In genomic region chr10:12333382-12334185, GRCh38 we compare ENCODE assay signal across 2 cellular contexts.
TF ChIP-seq lines count a peak whose summit lies in the region.

No MANE protein-coding gene starts in this region.

TF ChIP-seq in Ishikawa, 13 proteins besides CTCF, POLR2A, EP300 and RAD21 (continued from another document):
- TF ChIP-seq, protein P1, sequence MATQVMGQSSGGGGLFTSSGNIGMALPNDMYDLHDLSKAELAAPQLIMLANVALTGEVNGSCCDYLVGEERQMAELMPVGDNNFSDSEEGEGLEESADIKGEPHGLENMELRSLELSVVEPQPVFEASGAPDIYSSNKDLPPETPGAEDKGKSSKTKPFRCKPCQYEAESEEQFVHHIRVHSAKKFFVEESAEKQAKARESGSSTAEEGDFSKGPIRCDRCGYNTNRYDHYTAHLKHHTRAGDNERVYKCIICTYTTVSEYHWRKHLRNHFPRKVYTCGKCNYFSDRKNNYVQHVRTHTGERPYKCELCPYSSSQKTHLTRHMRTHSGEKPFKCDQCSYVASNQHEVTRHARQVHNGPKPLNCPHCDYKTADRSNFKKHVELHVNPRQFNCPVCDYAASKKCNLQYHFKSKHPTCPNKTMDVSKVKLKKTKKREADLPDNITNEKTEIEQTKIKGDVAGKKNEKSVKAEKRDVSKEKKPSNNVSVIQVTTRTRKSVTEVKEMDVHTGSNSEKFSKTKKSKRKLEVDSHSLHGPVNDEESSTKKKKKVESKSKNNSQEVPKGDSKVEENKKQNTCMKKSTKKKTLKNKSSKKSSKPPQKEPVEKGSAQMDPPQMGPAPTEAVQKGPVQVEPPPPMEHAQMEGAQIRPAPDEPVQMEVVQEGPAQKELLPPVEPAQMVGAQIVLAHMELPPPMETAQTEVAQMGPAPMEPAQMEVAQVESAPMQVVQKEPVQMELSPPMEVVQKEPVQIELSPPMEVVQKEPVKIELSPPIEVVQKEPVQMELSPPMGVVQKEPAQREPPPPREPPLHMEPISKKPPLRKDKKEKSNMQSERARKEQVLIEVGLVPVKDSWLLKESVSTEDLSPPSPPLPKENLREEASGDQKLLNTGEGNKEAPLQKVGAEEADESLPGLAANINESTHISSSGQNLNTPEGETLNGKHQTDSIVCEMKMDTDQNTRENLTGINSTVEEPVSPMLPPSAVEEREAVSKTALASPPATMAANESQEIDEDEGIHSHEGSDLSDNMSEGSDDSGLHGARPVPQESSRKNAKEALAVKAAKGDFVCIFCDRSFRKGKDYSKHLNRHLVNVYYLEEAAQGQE (IDR thresholded peaks at IDR 0.05; ENCODE audit: low read depth): no peak
- TF ChIP-seq TCF12 (IDR thresholded peaks at IDR 0.05; ENCODE audit: low read depth) (peak; percentile 76), USF1 (IDR thresholded peaks at IDR 0.05) (no peak), FOXM1 (IDR thresholded peaks at IDR 0.05; ENCODE audit: borderline replicate concordance, low read depth) (no peak), EGR1 (IDR thresholded peaks at IDR 0.05) (no peak), CREB1 (IDR thresholded peaks at IDR 0.05; ENCODE audit: low read depth) (no peak), ZBTB7A (IDR thresholded peaks at IDR 0.05; ENCODE audit: low read depth) (no peak), TEAD4 (IDR thresholded peaks at IDR 0.05) (peak; percentile 66), YY1 (IDR thresholded peaks at IDR 0.05; ENCODE audit: low read depth) (no peak), TAF1 (IDR thresholded peaks at IDR 0.05; ENCODE audit: low read depth) (no peak), NFIC (IDR thresholded peaks at IDR 0.05) (peak; percentile 84)
- TF ChIP-seq, protein P2, sequence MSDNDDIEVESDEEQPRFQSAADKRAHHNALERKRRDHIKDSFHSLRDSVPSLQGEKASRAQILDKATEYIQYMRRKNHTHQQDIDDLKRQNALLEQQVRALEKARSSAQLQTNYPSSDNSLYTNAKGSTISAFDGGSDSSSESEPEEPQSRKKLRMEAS (IDR thresholded peaks at IDR 0.05): no peak
TF ChIP-seq in Ishikawa: peak in this region for 4.

TF ChIP-seq in H1, 55 proteins besides CTCF, POLR2A, EP300 and RAD21 (continued from another document):
- TF ChIP-seq, protein P3, sequence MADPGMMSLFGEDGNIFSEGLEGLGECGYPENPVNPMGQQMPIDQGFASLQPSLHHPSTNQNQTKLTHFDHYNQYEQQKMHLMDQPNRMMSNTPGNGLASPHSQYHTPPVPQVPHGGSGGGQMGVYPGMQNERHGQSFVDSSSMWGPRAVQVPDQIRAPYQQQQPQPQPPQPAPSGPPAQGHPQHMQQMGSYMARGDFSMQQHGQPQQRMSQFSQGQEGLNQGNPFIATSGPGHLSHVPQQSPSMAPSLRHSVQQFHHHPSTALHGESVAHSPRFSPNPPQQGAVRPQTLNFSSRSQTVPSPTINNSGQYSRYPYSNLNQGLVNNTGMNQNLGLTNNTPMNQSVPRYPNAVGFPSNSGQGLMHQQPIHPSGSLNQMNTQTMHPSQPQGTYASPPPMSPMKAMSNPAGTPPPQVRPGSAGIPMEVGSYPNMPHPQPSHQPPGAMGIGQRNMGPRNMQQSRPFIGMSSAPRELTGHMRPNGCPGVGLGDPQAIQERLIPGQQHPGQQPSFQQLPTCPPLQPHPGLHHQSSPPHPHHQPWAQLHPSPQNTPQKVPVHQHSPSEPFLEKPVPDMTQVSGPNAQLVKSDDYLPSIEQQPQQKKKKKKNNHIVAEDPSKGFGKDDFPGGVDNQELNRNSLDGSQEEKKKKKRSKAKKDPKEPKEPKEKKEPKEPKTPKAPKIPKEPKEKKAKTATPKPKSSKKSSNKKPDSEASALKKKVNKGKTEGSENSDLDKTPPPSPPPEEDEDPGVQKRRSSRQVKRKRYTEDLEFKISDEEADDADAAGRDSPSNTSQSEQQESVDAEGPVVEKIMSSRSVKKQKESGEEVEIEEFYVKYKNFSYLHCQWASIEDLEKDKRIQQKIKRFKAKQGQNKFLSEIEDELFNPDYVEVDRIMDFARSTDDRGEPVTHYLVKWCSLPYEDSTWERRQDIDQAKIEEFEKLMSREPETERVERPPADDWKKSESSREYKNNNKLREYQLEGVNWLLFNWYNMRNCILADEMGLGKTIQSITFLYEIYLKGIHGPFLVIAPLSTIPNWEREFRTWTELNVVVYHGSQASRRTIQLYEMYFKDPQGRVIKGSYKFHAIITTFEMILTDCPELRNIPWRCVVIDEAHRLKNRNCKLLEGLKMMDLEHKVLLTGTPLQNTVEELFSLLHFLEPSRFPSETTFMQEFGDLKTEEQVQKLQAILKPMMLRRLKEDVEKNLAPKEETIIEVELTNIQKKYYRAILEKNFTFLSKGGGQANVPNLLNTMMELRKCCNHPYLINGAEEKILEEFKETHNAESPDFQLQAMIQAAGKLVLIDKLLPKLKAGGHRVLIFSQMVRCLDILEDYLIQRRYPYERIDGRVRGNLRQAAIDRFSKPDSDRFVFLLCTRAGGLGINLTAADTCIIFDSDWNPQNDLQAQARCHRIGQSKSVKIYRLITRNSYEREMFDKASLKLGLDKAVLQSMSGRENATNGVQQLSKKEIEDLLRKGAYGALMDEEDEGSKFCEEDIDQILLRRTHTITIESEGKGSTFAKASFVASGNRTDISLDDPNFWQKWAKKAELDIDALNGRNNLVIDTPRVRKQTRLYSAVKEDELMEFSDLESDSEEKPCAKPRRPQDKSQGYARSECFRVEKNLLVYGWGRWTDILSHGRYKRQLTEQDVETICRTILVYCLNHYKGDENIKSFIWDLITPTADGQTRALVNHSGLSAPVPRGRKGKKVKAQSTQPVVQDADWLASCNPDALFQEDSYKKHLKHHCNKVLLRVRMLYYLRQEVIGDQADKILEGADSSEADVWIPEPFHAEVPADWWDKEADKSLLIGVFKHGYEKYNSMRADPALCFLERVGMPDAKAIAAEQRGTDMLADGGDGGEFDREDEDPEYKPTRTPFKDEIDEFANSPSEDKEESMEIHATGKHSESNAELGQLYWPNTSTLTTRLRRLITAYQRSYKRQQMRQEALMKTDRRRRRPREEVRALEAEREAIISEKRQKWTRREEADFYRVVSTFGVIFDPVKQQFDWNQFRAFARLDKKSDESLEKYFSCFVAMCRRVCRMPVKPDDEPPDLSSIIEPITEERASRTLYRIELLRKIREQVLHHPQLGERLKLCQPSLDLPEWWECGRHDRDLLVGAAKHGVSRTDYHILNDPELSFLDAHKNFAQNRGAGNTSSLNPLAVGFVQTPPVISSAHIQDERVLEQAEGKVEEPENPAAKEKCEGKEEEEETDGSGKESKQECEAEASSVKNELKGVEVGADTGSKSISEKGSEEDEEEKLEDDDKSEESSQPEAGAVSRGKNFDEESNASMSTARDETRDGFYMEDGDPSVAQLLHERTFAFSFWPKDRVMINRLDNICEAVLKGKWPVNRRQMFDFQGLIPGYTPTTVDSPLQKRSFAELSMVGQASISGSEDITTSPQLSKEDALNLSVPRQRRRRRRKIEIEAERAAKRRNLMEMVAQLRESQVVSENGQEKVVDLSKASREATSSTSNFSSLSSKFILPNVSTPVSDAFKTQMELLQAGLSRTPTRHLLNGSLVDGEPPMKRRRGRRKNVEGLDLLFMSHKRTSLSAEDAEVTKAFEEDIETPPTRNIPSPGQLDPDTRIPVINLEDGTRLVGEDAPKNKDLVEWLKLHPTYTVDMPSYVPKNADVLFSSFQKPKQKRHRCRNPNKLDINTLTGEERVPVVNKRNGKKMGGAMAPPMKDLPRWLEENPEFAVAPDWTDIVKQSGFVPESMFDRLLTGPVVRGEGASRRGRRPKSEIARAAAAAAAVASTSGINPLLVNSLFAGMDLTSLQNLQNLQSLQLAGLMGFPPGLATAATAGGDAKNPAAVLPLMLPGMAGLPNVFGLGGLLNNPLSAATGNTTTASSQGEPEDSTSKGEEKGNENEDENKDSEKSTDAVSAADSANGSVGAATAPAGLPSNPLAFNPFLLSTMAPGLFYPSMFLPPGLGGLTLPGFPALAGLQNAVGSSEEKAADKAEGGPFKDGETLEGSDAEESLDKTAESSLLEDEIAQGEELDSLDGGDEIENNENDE (IDR thresholded peaks at IDR 0.05; ENCODE audit: insufficient replicate concordance, low read length): no peak
- TF ChIP-seq KDM5A (IDR thresholded peaks at IDR 0.05; ENCODE audit: low read length) (no peak), RFX5 (IDR thresholded peaks at IDR 0.05; ENCODE audit: borderline replicate concordance, low read depth, low read length) (no peak), NANOG (IDR thresholded peaks at IDR 0.05; ENCODE audit: insufficient read depth, low read depth, low read length, poor library complexity, severe bottlenecking) (no peak), TBP (IDR thresholded peaks at IDR 0.05; ENCODE audit: low read depth, low read length) (no peak), ASH2L (IDR thresholded peaks at IDR 0.05; ENCODE audit: low read length) (no peak), YY1 (IDR thresholded peaks at IDR 0.05; ENCODE audit: low read depth, low read length) (no peak)
